Comparison of ENCODE assay signal across 1 cellular context in genomic region chr2:37231251-37232130, GRCh38.
TF ChIP-seq lines count a peak whose summit lies in the region.

TSS of gene CEBPZ (minus strand) at chr2:37231596. CDS start at chr2:37231567, 29 bp downstream.
TSS of gene NDUFAF7 (plus strand) at chr2:37231658. CDS start at chr2:37231706, 48 bp downstream.

TF ChIP-seq in neural cell, 6 proteins besides CTCF, POLR2A, EP300 and RAD21:
- TF ChIP-seq REST (IDR thresholded peaks at IDR 0.05; ENCODE audit: borderline replicate concordance) (peak; percentile 81), SMC3 (conservative IDR thresholded peaks at IDR 0.05; ENCODE audit: poor library complexity) (peak; percentile 51), MXI1 (conservative IDR thresholded peaks at IDR 0.05; ENCODE audit: poor library complexity, severe bottlenecking) (peak; percentile 96), EZH2 (IDR thresholded peaks at IDR 0.05; ENCODE audit: borderline replicate concordance, insufficient read depth, low read length, poor library complexity, severe bottlenecking) (no peak), POLR2AphosphoS5 (IDR thresholded peaks at IDR 0.05) (peak; percentile 90), TAF1 (IDR thresholded peaks at IDR 0.05; ENCODE audit: low read depth) (peak; percentile 81)
